8 cellular contexts compared by ENCODE assay signal in the genomic region with DNA sequence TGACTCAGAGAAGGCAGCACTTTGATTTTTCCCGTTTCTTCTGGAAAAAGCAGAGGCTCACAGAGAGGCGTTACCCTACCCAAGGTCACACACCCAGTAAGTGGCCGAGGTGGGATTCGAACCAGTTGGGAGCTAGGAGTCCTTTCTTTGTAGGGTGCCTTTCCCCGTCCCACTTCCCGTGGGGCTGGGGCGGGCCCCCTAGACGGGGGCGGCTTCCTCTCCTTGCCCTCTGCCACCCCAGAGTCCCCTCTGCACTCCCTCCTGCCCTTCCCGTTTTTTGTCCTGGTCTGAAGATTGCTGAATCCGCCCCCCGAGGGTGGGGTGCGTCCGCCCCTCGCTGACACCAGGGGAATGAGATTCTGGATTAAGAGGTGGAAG. TPM values are rescaled to one million over a fixed set of nuclear protein-coding genes. Genes with fewer than 3 reads are reported as not detected.
A peak's percentile ranks its signal among the peaks of the same experiment; 100 is the strongest.
DNase-seq lines count a peak whose midpoint lies in the region; ATAC-seq and TF ChIP-seq lines count a peak whose summit lies in the region.

No MANE protein-coding gene starts in this region.

- H3K4me1 ChIP-seq in lung (ENCODE audit: control insufficient read depth in 2 of 2, insufficient read depth in 2 of 2, low read length in 2 of 2), result peaks cover 0 to 4% of the 10 kb centered on the region in 2 donors

- TF ChIP-seq CTCF in cardiac fibroblast (IDR thresholded peaks at IDR 0.05; ENCODE audit: low read depth, low read length) (no peak), lung (IDR thresholded peaks at IDR 0.05; ENCODE audit: control extremely low read depth, extremely low read depth) (no peak), type B pancreatic cell (conservative IDR thresholded peaks at IDR 0.05) (no peak)

- H3K9me3 ChIP-seq in lung (ENCODE audit: control insufficient read depth in 2 of 2, insufficient read depth in 1 of 2, low read length in 1 of 2), result no peaks in the 10 kb centered on the region

- peak overlapping the region; percentile 63 for H3K27ac Mint-ChIP-seq in type B pancreatic cell

- H3K4me3 ChIP-seq in cardiac fibroblast (replicated peaks in 1 of 2; ENCODE audit: low read depth in 2 of 2, low read length in 2 of 2) (peak overlapping the region; percentile 71 to 84), lung (peak overlapping the region; percentile 83)

- peaks cover 19% of the 10 kb centered on the region for H3K4me1 Mint-ChIP-seq in type B pancreatic cell (ENCODE audit: unreplicated experiment)

- ATAC-seq in lung (ENCODE audit: insufficient read depth, low FRiP score) (no peak), GM21723 (IDR thresholded peaks at IDR 0.05; ENCODE audit: unreplicated experiment) (no peak), HG03139 (IDR thresholded peaks at IDR 0.05; ENCODE audit: unreplicated experiment) (no peak)

- peaks cover 0 to 2% of the 10 kb centered on the region in 2 donors for H3K36me3 ChIP-seq in lung (ENCODE audit: control insufficient read depth in 2 of 2, insufficient read depth in 2 of 2, low read length in 2 of 2)

- H3K36me3 Mint-ChIP-seq in type B pancreatic cell, result no peaks in the 10 kb centered on the region

- peak overlapping the region; percentile 80 for H3K4me3 Mint-ChIP-seq in type B pancreatic cell

- WGBS in lung, 2 donors, result 8 to 14% methylated on average over 15 of the region's 15 CpGs

- H3K27me3 Mint-ChIP-seq in type B pancreatic cell, result peaks cover under 1% of the 10 kb centered on the region

- peak overlapping the region; percentile 71 for H3K27ac ChIP-seq in lung (ENCODE audit: low read depth in 1 of 2, low read length in 1 of 2)

- H3K9me3 Mint-ChIP-seq in type B pancreatic cell, result no peaks in the 10 kb centered on the region

- DNase-seq in GF-D8 (lab: John Stamatoyannopoulos, UW) (peak; percentile 33), OCI-M1 (lab: John Stamatoyannopoulos, UW) (peak; percentile 74), cardiac fibroblast (ENCODE audit: low read depth in 2 of 2) (no peak), lung (ENCODE audit: low spot score) (no peak), type B pancreatic cell (ENCODE audit: extremely low spot score, unreplicated experiment) (no peak), iPS-NIHi7 (ENCODE audit: extremely low spot score) (no peak)

- no peaks in the 10 kb centered on the region for H3K27me3 ChIP-seq in lung (ENCODE audit: control insufficient read depth, insufficient read depth)

RNA-seq across cellular contexts. Expression of gene TPCN2, which starts 0.7 kb away (rescaled TPM):
- total RNA-seq in lung (10 to 100 TPM; 16.8 to 25.0 TPM), type B pancreatic cell (ENCODE audit: low replicate concordance) (19.5 and 20.7 TPM in 2 replicates)
- polyA plus RNA-seq in lung, result 10 to 100 TPM; 10.0 to 12.3 TPM

RNA-seq across cellular contexts. Expression of gene MRGPRF, which starts 36.4 kb away (rescaled TPM):
- total RNA-seq in lung (10 to 100 TPM; 12.8 to 16.8 TPM), type B pancreatic cell (ENCODE audit: low replicate concordance) (0.43 and 1.4 TPM in 2 replicates)
- 10 to 100 TPM in 1 of 2 donors, 1 to 10 TPM in 1; 9.2 to 11.6 TPM for polyA plus RNA-seq in lung

Comparison
In these comparisons a context has a peak if more than half of its experiments do, and no peak if none do; other contexts are left out.
1. DNase-seq: peak in GF-D8 (single experiment) and OCI-M1 (single experiment); none in cardiac fibroblast (0 of 2), lung (single experiment), type B pancreatic cell (single experiment) and iPS-NIHi7 (single experiment).